Comparison of ENCODE assay signal across 25 cellular contexts in genomic region chr7:84157171-84157570, GRCh38.
"Had no signal": no experiment of that assay in that cellular context is flagged by ENCODE, and none has a peak within 500 bp of the region (broad histone marks: within the 10 kb centered on the region; RNA-seq: fewer than 3 reads in every experiment).

No MANE protein-coding gene starts in this region.

- H3K27ac ChIP-seq: breast epithelium had no signal

- H3K36me3 ChIP-seq: breast epithelium, MG63 had no signal

- H3K27me3 ChIP-seq: breast epithelium, MG63 had no signal

- H3K9me3 ChIP-seq: breast epithelium, MG63 had no signal

- H3K4me1 ChIP-seq: breast epithelium had no signal

- ATAC-seq: activated T-cell treated with anti-CD3 and anti-CD28 coated beads, Interleukin-2, amount 50 U/mL, for 4 hours; PC-3; T-cell had no signal

- H3K4me3 ChIP-seq: breast epithelium, MG63 had no signal

- DNase-seq: activated CD4-positive, alpha-beta memory T cell treated with anti-CD3 and anti-CD28 coated beads for 36 hours; activated CD4-positive, alpha-beta T cell treated with anti-CD3 and anti-CD28 coated beads, Interleukin-2, amount 10 ng/mL, durations not matched to agents 7 days and 5 days; activated CD4-positive, CD25-positive, alpha-beta regulatory T cell; activated CD8-positive, alpha-beta memory T cell treated with anti-CD3 and anti-CD28 coated beads for 24 hours; activated effector memory CD4-positive, alpha-beta T cell treated with anti-CD3 and anti-CD28 coated beads, Interleukin-2, amount 50 U/mL, for 16 hours; activated naive CD4-positive, alpha-beta T cell treated with anti-CD3 and anti-CD28 coated beads for 36 hours; activated T-cell treated with anti-CD3 and anti-CD28 coated beads, Interleukin-2, amount 50 U/mL, for 4 hours; amygdala; caudate nucleus; MG63; MV-4-11; NCI-H1092 treated with DMSO at 0.1 percent for 48 hours; NCI-H1417 treated with DMSO at 0.1 percent for 48 hours; NCI-H1694; NCI-H2029; NCI-H2107; NCI-H2171 treated with DMSO at 0.1 percent for 48 hours; NCI-H226; PC-3; SIG-M5; T-cell; T-helper 2 cell; T1000 had no signal

- FAIRE-seq: TTC549 had no signal
